ENCODE assay signal across 10 cellular contexts in the genomic region with DNA sequence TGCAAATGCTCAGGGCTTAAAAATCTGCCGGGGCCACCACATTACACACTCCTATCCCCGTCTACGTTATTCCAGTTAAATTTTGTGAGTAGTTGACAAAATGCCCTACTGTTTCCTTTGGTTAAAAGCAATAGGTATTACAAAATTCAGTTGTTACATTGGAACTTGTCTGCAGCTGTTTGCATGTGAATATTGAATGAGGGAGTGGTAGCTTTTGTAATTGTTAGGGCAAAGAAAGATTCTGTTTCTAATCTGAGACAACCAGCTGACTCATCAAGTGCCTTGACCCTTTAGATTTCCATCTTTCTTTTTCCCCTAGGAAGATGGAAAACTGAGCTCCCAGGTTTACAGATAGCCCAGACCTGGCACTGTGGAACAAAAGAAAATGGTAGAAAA. TPM values are rescaled to one million over a fixed set of nuclear protein-coding genes. Genes with fewer than 3 reads are reported as not detected.
DNase-seq lines count a peak whose midpoint lies in the region; ATAC-seq and TF ChIP-seq lines count a peak whose summit lies in the region.
"Had no signal": no experiment of that assay in that cellular context is flagged by ENCODE, and none has a peak within 500 bp of the region (broad histone marks: within the 10 kb centered on the region; RNA-seq: fewer than 3 reads in every experiment).

No MANE protein-coding gene starts in this region.

- H3K4me1 Mint-ChIP-seq in memory B cell: peaks cover 38% of the 10 kb centered on the region

- no peak overlapping the region for H3K4me3 Mint-ChIP-seq in memory B cell

- TF ChIP-seq CTCF in cardiac muscle cell (IDR thresholded peaks at IDR 0.05; ENCODE audit: low read depth, low read length): no peak
- no peak for TF ChIP-seq CTCF in ascending aorta (IDR thresholded peaks at IDR 0.05)
- TF ChIP-seq CTCF in tibial artery (IDR thresholded peaks at IDR 0.05): no peak

- H3K9me3 ChIP-seq in cardiac muscle cell (ENCODE audit: low read depth): no peaks in the 10 kb centered on the region
- H3K9me3 ChIP-seq in ascending aorta: no peaks in the 10 kb centered on the region
- H3K9me3 ChIP-seq in tibial artery: no peaks in the 10 kb centered on the region
- H3K9me3 ChIP-seq: SJCRH30 had no signal

- no peak for ATAC-seq in left cardiac atrium
- no peak for ATAC-seq in memory B cell (ENCODE audit: low read depth)

- no peak overlapping the region for H3K4me3 ChIP-seq in cardiac muscle cell
- H3K4me3 ChIP-seq in ascending aorta: no peak overlapping the region
- no peak overlapping the region for H3K4me3 ChIP-seq in tibial artery
- H3K4me3 ChIP-seq: SJCRH30 had no signal

- H3K4me1 ChIP-seq in cardiac muscle cell (ENCODE audit: low read depth) (peaks cover 45% of the 10 kb centered on the region), ascending aorta (peaks cover 22 to 52% of the 10 kb centered on the region in 2 donors), tibial artery (peaks cover 0 to 76% (median 55%) of the 10 kb centered on the region in 4 donors)

- H3K27ac ChIP-seq in cardiac muscle cell: peak overlapping the region; percentile 60
- peak overlapping the region; percentile 21 to 54 for H3K27ac ChIP-seq in ascending aorta
- H3K27ac ChIP-seq in tibial artery: peak overlapping the region in 1 of 2 donors; percentile 70
- H3K27ac ChIP-seq: SJCRH30 had no signal

- peaks cover 9% of the 10 kb centered on the region for H3K36me3 ChIP-seq in cardiac muscle cell
- peaks cover 12% of the 10 kb centered on the region in 2 donors for H3K36me3 ChIP-seq in ascending aorta
- peaks cover 5 to 26% (median 11%) of the 10 kb centered on the region in 3 donors for H3K36me3 ChIP-seq in tibial artery

- no peaks in the 10 kb centered on the region for H3K27me3 ChIP-seq in cardiac muscle cell
- no peaks in the 10 kb centered on the region for H3K27me3 ChIP-seq in ascending aorta
- H3K27me3 ChIP-seq in tibial artery: no peaks in the 10 kb centered on the region
- H3K27me3 ChIP-seq: SJCRH30 had no signal

- H3K27me3 Mint-ChIP-seq in memory B cell: no peaks in the 10 kb centered on the region

- H3K27ac Mint-ChIP-seq in memory B cell: peak overlapping the region; percentile 56

- no peaks in the 10 kb centered on the region for H3K9me3 Mint-ChIP-seq in memory B cell

- intact Hi-C loops in left cardiac atrium (cut with DNase I) (loop anchor here in 1 of 2 donors (2.0 kb wide), 1 partner anchor 34 kb away; no protein-coding TSS in a partner anchor), ascending aorta (cut with DNase I) (loop anchor here (1.0 kb wide), 2 partner anchors 30 to 34 kb away; a partner anchor contains a TSS), tibial artery (cut with DNase I; ENCODE audit: low total_unique reads) (loop anchor here (5.0 kb wide), 2 partner anchors 35 to 95 kb away; a partner anchor contains a TSS)

- DNase-seq in cardiac muscle cell (ENCODE audit: low read depth in 1 of 2, low spot score in 1 of 2) (peak in 1 of 2 donors; percentile 32), left cardiac atrium (no peak), ascending aorta (ENCODE audit: low spot score in 2 of 2) (no peak), memory B cell (ENCODE audit: low spot score in 2 of 2) (no peak), CD1c-positive myeloid dendritic cell (ENCODE audit: extremely low spot score) (no peak), NCI-H510A treated with DMSO at 0.1 percent for 48 hours (lab: John Stamatoyannopoulos, UW) (no peak), tibial artery (no peak), activated gamma-delta T cell (lab: John Stamatoyannopoulos, UW) (no peak)

- H3K36me3 Mint-ChIP-seq in memory B cell: peaks cover 2% of the 10 kb centered on the region

RNA-seq across cellular contexts. Expression of a gene that starts 30.2 kb away (rescaled TPM):
- total RNA-seq in cardiac muscle cell: 35.8 and 38.8 TPM in 2 replicates
- polyA plus RNA-seq in cardiac muscle cell: 14.4 and 24.2 TPM in 2 replicates
- 10 to 100 TPM; 11.9 to 15.3 TPM for total RNA-seq in left cardiac atrium
- 42.6 TPM for total RNA-seq in ascending aorta

RNA-seq across cellular contexts. Expression of a gene that starts 31.0 kb away (rescaled TPM):
- total RNA-seq in cardiac muscle cell (5.3 and 10.2 TPM in 2 replicates), left cardiac atrium (10 to 100 TPM; 13.9 to 16.1 TPM), ascending aorta (91.7 TPM)
- 7.8 and 14.0 TPM in 2 replicates for polyA plus RNA-seq in cardiac muscle cell
- total RNA-seq: HT-29, SJCRH30 had no signal

RNA-seq across cellular contexts. Expression of a gene that starts 43.9 kb away (rescaled TPM):
- 192 and 196 TPM in 2 replicates for total RNA-seq in cardiac muscle cell
- 184 and 221 TPM in 2 replicates for polyA plus RNA-seq in cardiac muscle cell
- 10 to 100 TPM; 66.5 to 85.9 TPM for total RNA-seq in left cardiac atrium
- 207 TPM for total RNA-seq in ascending aorta

RNA-seq across cellular contexts. Expression of a gene that starts 57.9 kb away (rescaled TPM):
- total RNA-seq in cardiac muscle cell (110 and 115 TPM in 2 replicates), left cardiac atrium (100 to 1,000 TPM; 302 to 316 TPM), ascending aorta (476 TPM)
- polyA plus RNA-seq in cardiac muscle cell: 108 and 144 TPM in 2 replicates
